Comparison of ENCODE assay signal across 21 cellular contexts in genomic region chr13:20831254-20831653, GRCh38. TPM values are rescaled to one million over a fixed set of nuclear protein-coding genes. Genes with fewer than 3 reads are reported as not detected.
DNase-seq lines count a peak whose midpoint lies in the region; ATAC-seq, FAIRE-seq and TF ChIP-seq lines count a peak whose summit lies in the region.
"Had no signal": no experiment of that assay in that cellular context is flagged by ENCODE, and none has a peak within 500 bp of the region (broad histone marks: within the 10 kb centered on the region; RNA-seq: fewer than 3 reads in every experiment).

No MANE protein-coding gene starts in this region.

- TF ChIP-seq POLR2A in heart left ventricle (IDR thresholded peaks at IDR 0.05), result no peak

- H3K27ac ChIP-seq in heart left ventricle (peak overlapping the region in 10 of 12 donors; percentile 17 to 80 (median 67)), skeletal muscle tissue (ENCODE audit: low read depth, low read length) (peak overlapping the region; percentile 69), PC-9 (no peak overlapping the region)
- H3K27ac ChIP-seq: C4-2B, RWPE1 had no signal

- H3K9me2 ChIP-seq in PC-9 (ENCODE audit: insufficient read depth), result no peaks in the 10 kb centered on the region

- no peak overlapping the region for H3K4me2 ChIP-seq in PC-9

- TF ChIP-seq CTCF in heart left ventricle (IDR thresholded peaks at IDR 0.05), result no peak
- TF ChIP-seq CTCF in PC-9 (conservative IDR thresholded peaks at IDR 0.05), result no peak

- H3K27me3 Mint-ChIP-seq in T-helper 17 cell, result no peaks in the 10 kb centered on the region

- CTCF ChIA-PET in PC-9 (lab: Charles Lee), result no interaction called here

- FAIRE-seq in frontal cortex (lab: Jason Lieb, UNC), result peak; percentile 88
- FAIRE-seq: H1 had no signal

- H3K4me3 ChIP-seq in heart left ventricle, result peak overlapping the region in 11 of 12 donors; percentile 1 to 51 (median 44)
- peak overlapping the region; percentile 51 to 68 (median 63) for H3K4me3 ChIP-seq in skeletal muscle tissue (ENCODE audit: low read length in 3 of 3)
- H3K4me3 ChIP-seq in PC-9, result no peak overlapping the region
- H3K4me3 ChIP-seq: MG63 had no signal

- H3K27me3 ChIP-seq in heart left ventricle (no peaks in the 10 kb centered on the region), skeletal muscle tissue (ENCODE audit: control insufficient read depth in 3 of 3, insufficient read depth in 3 of 3, low read length in 3 of 3) (no peaks in the 10 kb centered on the region), PC-9 (ENCODE audit: insufficient read depth, low read depth) (no peaks in the 10 kb centered on the region)
- H3K27me3 ChIP-seq: MG63 had no signal

- no TSS peak for BruUV-seq in PC-9 (replicated peaks; lab: Mats Ljungman, UMichigan)

- peak overlapping the region; percentile 80 for H3K27ac Mint-ChIP-seq in T-helper 17 cell

- ATAC-seq in heart left ventricle, result no peak
- ATAC-seq in left ventricle myocardium superior, result no peak
- ATAC-seq in T-helper 17 cell, result no peak
- ATAC-seq in HG02973 (IDR thresholded peaks at IDR 0.05; ENCODE audit: unreplicated experiment), result no peak
- ATAC-seq: SK-N-SH treated with all-trans-retinoic acid at 6 μM for 48 hours had no signal

- POLR2A ChIA-PET in PC-9 (lab: Charles Lee; ENCODE audit: unreplicated experiment), result no interaction called here

- no peak for DNase-seq in heart left ventricle
- DNase-seq in left ventricle myocardium superior, result no peak
- DNase-seq in T-helper 17 cell, result no peak
- no peak for DNase-seq in frontal cortex (ENCODE audit: low spot score in 2 of 2)
- no peak for DNase-seq in PC-9
- DNase-seq in SW480 (ENCODE audit: low spot score), result no peak
- DNase-seq: 8988T, DMS53, GF-D8, Kasumi-1, MG63, NCI-H187, NCI-H446, NCI-H526, SIG-M5 had no signal

- H3K9me3 ChIP-seq in heart left ventricle, result no peaks in the 10 kb centered on the region
- no peaks in the 10 kb centered on the region for H3K9me3 ChIP-seq in T-helper 17 cell (ENCODE audit: control insufficient read depth, low read length, poor library complexity, severe bottlenecking)
- no peaks in the 10 kb centered on the region for H3K9me3 ChIP-seq in skeletal muscle tissue (ENCODE audit: control insufficient read depth in 3 of 3, low read length in 3 of 3)
- H3K9me3 ChIP-seq in PC-9 (ENCODE audit: insufficient read depth, low read depth), result no peaks in the 10 kb centered on the region
- H3K9me3 ChIP-seq: MG63 had no signal

- H3K79me2 ChIP-seq in PC-9 (ENCODE audit: low read depth), result peaks cover 6% of the 10 kb centered on the region; the same call in 1 of the 2 replicates

- intact Hi-C loops in heart left ventricle (cut with DNase I), result loop anchor here in 1 of 10 donors (2.0 kb wide), 1 partner anchor 118 kb away; no protein-coding TSS in a partner anchor
- intact Hi-C loops in left ventricle myocardium superior (cut with micrococcal nuclease), result no loop called here
- intact Hi-C loops in PC-9 (cut with micrococcal nuclease; ENCODE audit: unreplicated experiment), result no loop called here

- H3K36me3 Mint-ChIP-seq in T-helper 17 cell (ENCODE audit: low read depth), result peaks cover 6% of the 10 kb centered on the region

- H3K4me1 ChIP-seq in heart left ventricle (peaks cover 0 to 20% (median 6%) of the 10 kb centered on the region in 12 donors), skeletal muscle tissue (ENCODE audit: control insufficient read depth in 3 of 3, insufficient read depth in 3 of 3, low read length in 3 of 3) (peaks cover 0 to 5% (median 4%) of the 10 kb centered on the region in 3 donors), PC-9 (replicated peaks; ENCODE audit: insufficient read depth) (no peaks in the 10 kb centered on the region)

- H4K20me1 ChIP-seq in PC-9 (ENCODE audit: insufficient read depth), result 0 out of 2 replicates have a peak, but pooled peaks cover 5% of the 10 kb centered on the region

- peaks cover 7% of the 10 kb centered on the region for H3F3A ChIP-seq in PC-9 (ENCODE audit: insufficient read depth, low read depth)

- no peak overlapping the region for H3K4me3 Mint-ChIP-seq in T-helper 17 cell

- 37 to 66% (median 53%) methylated on average over 2 of the region's 2 CpGs for WGBS in heart left ventricle, 4 donors

- peaks cover 0 to 31% (median 9%) of the 10 kb centered on the region in 9 donors for H3K36me3 ChIP-seq in heart left ventricle
- peaks cover 0 to 5% (median 2%) of the 10 kb centered on the region in 3 donors for H3K36me3 ChIP-seq in skeletal muscle tissue (ENCODE audit: control insufficient read depth in 3 of 3, insufficient read depth in 3 of 3, low read length in 3 of 3)
- no peaks in the 10 kb centered on the region for H3K36me3 ChIP-seq in PC-9 (ENCODE audit: low read depth)

- no peak overlapping the region for H2AFZ ChIP-seq in PC-9

- peaks cover 18% of the 10 kb centered on the region for H3K4me1 Mint-ChIP-seq in T-helper 17 cell

- peak overlapping the region; percentile 66 to 84 (median 77) for H3K9ac ChIP-seq in skeletal muscle tissue (ENCODE audit: low read depth in 1 of 3, low read length in 3 of 3)

RNA-seq across cellular contexts. Expression of gene EEF1AKMT1, which starts 57.5 kb away (rescaled TPM):
- total RNA-seq in heart left ventricle (10 to 100 TPM in 2 of 9 donors, 1 to 10 TPM in 7; 4.5 to 10.2 (median 8.3) TPM), left ventricle myocardium superior (9.1 TPM), T-helper 17 cell (1 to 10 TPM; 3.8 TPM), frontal cortex (11.0 TPM), skeletal muscle tissue (13.6 TPM), PC-9 (2021) (6.1 and 8.9 TPM in 2 replicates)
- polyA plus RNA-seq in heart left ventricle, result 1 to 10 TPM; 8.8 to 8.9 TPM
